ENCODE assay signal across 1 cellular context in the genomic region with DNA sequence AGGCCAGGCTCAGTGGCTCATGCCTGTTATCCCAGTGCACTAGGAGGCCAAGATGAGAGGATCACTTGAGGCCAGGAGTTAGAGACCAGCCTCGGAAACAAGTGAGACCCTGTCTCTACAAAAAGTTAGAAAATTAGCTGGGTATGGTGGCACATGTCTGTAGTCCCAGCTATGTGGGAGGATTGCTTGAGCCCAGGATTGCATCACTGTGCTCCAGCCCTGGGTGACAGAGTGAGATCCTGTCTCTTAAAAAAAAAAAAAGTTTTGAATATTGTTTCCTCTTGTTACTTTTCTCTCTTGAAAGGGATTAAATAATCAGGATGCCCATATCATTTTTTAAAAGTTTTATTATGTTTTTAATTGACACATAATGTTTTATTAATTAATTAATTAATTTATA.
TF ChIP-seq lines count a peak whose summit lies in the region.

No MANE protein-coding gene starts in this region.

TF ChIP-seq in K562, 482 proteins besides CTCF, POLR2A, EP300 and RAD21 (continued from another document):
- TF ChIP-seq CEBPG (CRISPR knock-in tag; IDR thresholded peaks at IDR 0.05): peak; percentile 21; the same call in 1 of the 2 replicates
- TF ChIP-seq CEBPG (tag; conservative IDR thresholded peaks at IDR 0.05 in 1 of 2, IDR thresholded peaks at IDR 0.05 in 1 of 2): peak; percentile 79 to 82
- TF ChIP-seq, protein P1, sequence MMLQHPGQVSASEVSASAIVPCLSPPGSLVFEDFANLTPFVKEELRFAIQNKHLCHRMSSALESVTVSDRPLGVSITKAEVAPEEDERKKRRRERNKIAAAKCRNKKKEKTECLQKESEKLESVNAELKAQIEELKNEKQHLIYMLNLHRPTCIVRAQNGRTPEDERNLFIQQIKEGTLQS (IDR thresholded peaks at IDR 0.05): peak; percentile 67
- TF ChIP-seq, protein P1 (CRISPR knock-in tag; conservative IDR thresholded peaks at IDR 0.05): no peak
- TF ChIP-seq ZNF282 (CRISPR knock-in tag; IDR thresholded peaks at IDR 0.05): no peak
TF ChIP-seq in K562: peak in this region for 3.
